Comparison of ENCODE assay signal across 12 cellular contexts in the genomic region with DNA sequence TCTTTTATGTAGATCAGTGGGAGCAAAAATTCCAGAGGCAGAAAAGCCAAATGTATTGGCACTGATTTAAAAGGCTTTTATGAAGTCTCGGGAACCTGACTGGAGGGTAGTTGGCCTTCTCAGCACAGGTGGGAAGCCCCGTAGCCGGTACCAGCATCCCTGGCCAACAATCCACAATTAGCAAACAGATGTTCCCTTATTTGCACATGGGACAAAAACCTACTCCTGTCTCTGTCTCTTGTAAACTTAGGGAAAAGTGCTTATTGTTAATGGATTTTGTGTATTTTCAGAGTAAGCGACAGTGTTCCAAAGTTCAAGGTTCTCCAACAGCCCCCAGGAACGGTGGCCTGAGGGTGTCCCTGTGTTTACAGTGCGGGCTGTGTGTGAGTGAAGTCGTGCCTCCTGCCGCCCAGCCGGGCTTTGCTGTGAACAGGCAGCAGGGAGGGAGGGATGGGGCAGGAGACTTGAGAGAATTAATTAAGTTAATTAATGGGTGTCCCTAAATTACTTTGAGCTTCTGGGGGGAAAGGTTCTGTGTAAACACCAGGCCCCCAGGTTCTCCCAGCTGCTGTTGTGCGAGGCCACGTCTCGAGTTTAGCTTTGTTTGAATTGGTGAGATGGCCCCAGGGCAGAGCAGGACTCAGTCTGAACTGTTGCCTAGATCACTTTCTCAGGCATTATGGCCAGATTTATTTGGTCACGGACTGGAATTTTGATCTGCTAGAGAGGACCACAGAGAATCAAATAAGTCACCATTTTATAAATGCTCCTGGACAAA. TPM values are rescaled to one million over a fixed set of nuclear protein-coding genes. Genes with fewer than 3 reads are reported as not detected.
DNase-seq lines count a peak whose midpoint lies in the region; ATAC-seq and TF ChIP-seq lines count a peak whose summit lies in the region.
"Had no signal": no experiment of that assay in that cellular context is flagged by ENCODE, and none has a peak within 500 bp of the region (broad histone marks: within the 10 kb centered on the region; RNA-seq: fewer than 3 reads in every experiment).

No MANE protein-coding gene starts in this region.

- 52 to 70% methylated on average over 8 to 10 of the region's 13 CpGs for WGBS in mesodermal cell (ENCODE audit: insufficient coverage in 2 of 2), 2 experiments

- H3K27me3 ChIP-seq in CD4-positive, CD25-positive, alpha-beta regulatory T cell (ENCODE audit: control insufficient read depth, insufficient read depth, low read length) = no peaks in the 10 kb centered on the region

- peaks cover 51% of the 10 kb centered on the region for H3K4me1 ChIP-seq in CD4-positive, CD25-positive, alpha-beta regulatory T cell (ENCODE audit: control insufficient read depth, insufficient read depth, low read length, poor library complexity, severe bottlenecking)
- peaks cover 25% of the 10 kb centered on the region for H3K4me1 ChIP-seq in mesodermal cell (ENCODE audit: control insufficient read depth, insufficient read depth, low read length, poor library complexity, severe bottlenecking)

- peak overlapping the region in 2 of 3 donors; percentile 52 to 58 for H3K27ac Mint-ChIP-seq in CD4-positive, CD25-positive, alpha-beta regulatory T cell
- no peak overlapping the region for H3K27ac Mint-ChIP-seq in activated T-helper 17 cell treated with anti-CD3 and anti-CD28 coated beads, Interleukin-2, amount 50 U/mL, for 72 hours
- peak overlapping the region in 3 of 10 donors; percentile 8 to 50 (median 46) for H3K27ac Mint-ChIP-seq in naive thymus-derived CD8-positive, alpha-beta T cell
- H3K27ac Mint-ChIP-seq in glutamatergic neuron (ENCODE audit: unreplicated experiment) = no peak overlapping the region

- CTCF ChIA-PET in HEK293T (lab: Yijun Ruan, JAX) = interaction anchor here (1.6 kb wide), 1 partner anchor 87 kb away, joined by 3 read pairs; no protein-coding TSS in a partner anchor

- TF ChIP-seq CTCF in glutamatergic neuron (IDR thresholded peaks at IDR 0.05; ENCODE audit: partially characterized antibody, unreplicated experiment) = no peak

- H3K9me3 ChIP-seq in CD4-positive, CD25-positive, alpha-beta regulatory T cell (ENCODE audit: control insufficient read depth in 2 of 2, low read length in 2 of 2) = no peaks in the 10 kb centered on the region
- H3K9me3 ChIP-seq in mesodermal cell (ENCODE audit: control insufficient read depth, low read length) = no peaks in the 10 kb centered on the region

- no peak for ATAC-seq in CD4-positive, CD25-positive, alpha-beta regulatory T cell (ENCODE audit: low read depth in 2 of 2)
- ATAC-seq in activated T-helper 17 cell treated with anti-CD3 and anti-CD28 coated beads, Interleukin-2, amount 50 U/mL, for 72 hours (replicated peaks) = no peak
- no peak for ATAC-seq in GM21360 (IDR thresholded peaks at IDR 0.05; ENCODE audit: unreplicated experiment)
- ATAC-seq in naive thymus-derived CD8-positive, alpha-beta T cell = no peak
- ATAC-seq: activated T-cell treated with anti-CD3 and anti-CD28 coated beads, Interleukin-2, amount 50 U/mL, for 4 hours had no signal

- H3K36me3 ChIP-seq in CD4-positive, CD25-positive, alpha-beta regulatory T cell (ENCODE audit: control insufficient read depth, insufficient read depth, low read length) = no peaks in the 10 kb centered on the region
- H3K36me3 ChIP-seq in mesodermal cell (ENCODE audit: control insufficient read depth, insufficient read depth, low read length) = no peaks in the 10 kb centered on the region

- no peaks in the 10 kb centered on the region for H3K27me3 Mint-ChIP-seq in CD4-positive, CD25-positive, alpha-beta regulatory T cell
- no peaks in the 10 kb centered on the region for H3K27me3 Mint-ChIP-seq in activated T-helper 17 cell treated with anti-CD3 and anti-CD28 coated beads, Interleukin-2, amount 50 U/mL, for 72 hours
- peaks cover 0 to 2% (median 0%) of the 10 kb centered on the region in 5 donors for H3K27me3 Mint-ChIP-seq in naive thymus-derived CD8-positive, alpha-beta T cell
- peaks cover 6% of the 10 kb centered on the region for H3K27me3 Mint-ChIP-seq in glutamatergic neuron (ENCODE audit: unreplicated experiment)
- H3K27me3 Mint-ChIP-seq: naive B cell had no signal

- POLR2A ChIA-PET in HEK293T (lab: Yijun Ruan, JAX) = interaction anchor here (1.1 kb wide), 1 partner anchor 42 kb away, joined by 4 read pairs; no protein-coding TSS in a partner anchor
- POLR2A ChIA-PET in naive thymus-derived CD8-positive, alpha-beta T cell (lab: Charles Lee) = interaction anchor here (0.6 kb wide), 1 partner anchor 665 kb away, joined by 5 read pairs; no protein-coding TSS in a partner anchor

- H3K4me3 ChIP-seq in CD4-positive, CD25-positive, alpha-beta regulatory T cell (ENCODE audit: low read depth, low read length) = no peak overlapping the region
- H3K4me3 ChIP-seq in mesodermal cell (ENCODE audit: extremely low read depth, insufficient read depth, low read length, poor library complexity, severe bottlenecking) = no peak overlapping the region

- DNase-seq in CD4-positive, CD25-positive, alpha-beta regulatory T cell = no peak
- DNase-seq in HEK293T (ENCODE audit: extremely low spot score) (no peak), globus pallidus (ENCODE audit: low spot score) (no peak), glutamatergic neuron (no peak)
- DNase-seq in naive thymus-derived CD8-positive, alpha-beta T cell = no peak
- DNase-seq: activated T-cell treated with anti-CD3 and anti-CD28 coated beads, Interleukin-2, amount 50 U/mL, for 4 hours; naive B cell; SIG-M5 had no signal

- H3K9me3 Mint-ChIP-seq in CD4-positive, CD25-positive, alpha-beta regulatory T cell = no peaks in the 10 kb centered on the region
- no peaks in the 10 kb centered on the region for H3K9me3 Mint-ChIP-seq in activated T-helper 17 cell treated with anti-CD3 and anti-CD28 coated beads, Interleukin-2, amount 50 U/mL, for 72 hours
- H3K9me3 Mint-ChIP-seq in naive thymus-derived CD8-positive, alpha-beta T cell = no peaks in the 10 kb centered on the region
- H3K9me3 Mint-ChIP-seq in glutamatergic neuron (ENCODE audit: unreplicated experiment) = peaks cover 6% of the 10 kb centered on the region
- H3K9me3 Mint-ChIP-seq: activated T-cell treated with anti-CD3 and anti-CD28 coated beads, Interleukin-2, amount 50 U/mL, for 4 hours had no signal

- H3K27ac ChIP-seq in CD4-positive, CD25-positive, alpha-beta regulatory T cell (ENCODE audit: insufficient read depth, low read length, poor library complexity, severe bottlenecking) = no peak overlapping the region
- H3K27ac ChIP-seq in mesodermal cell (ENCODE audit: low read depth, low read length, severe bottlenecking) = peak overlapping the region; percentile 54
- H3K27ac ChIP-seq: epithelial cell of prostate had no signal

- no peaks in the 10 kb centered on the region for H3K36me3 Mint-ChIP-seq in CD4-positive, CD25-positive, alpha-beta regulatory T cell
- peaks cover 11% of the 10 kb centered on the region for H3K36me3 Mint-ChIP-seq in activated T-helper 17 cell treated with anti-CD3 and anti-CD28 coated beads, Interleukin-2, amount 50 U/mL, for 72 hours (ENCODE audit: low read depth)
- no peaks in the 10 kb centered on the region for H3K36me3 Mint-ChIP-seq in naive thymus-derived CD8-positive, alpha-beta T cell
- no peaks in the 10 kb centered on the region for H3K36me3 Mint-ChIP-seq in glutamatergic neuron (ENCODE audit: unreplicated experiment)
- H3K36me3 Mint-ChIP-seq: naive B cell had no signal

- H3K4me3 Mint-ChIP-seq in CD4-positive, CD25-positive, alpha-beta regulatory T cell = peak overlapping the region in 1 of 4 donors; percentile 71
- peak overlapping the region; percentile 87 for H3K4me3 Mint-ChIP-seq in activated T-helper 17 cell treated with anti-CD3 and anti-CD28 coated beads, Interleukin-2, amount 50 U/mL, for 72 hours
- peak overlapping the region in 5 of 10 donors; percentile 4 to 80 (median 68) for H3K4me3 Mint-ChIP-seq in naive thymus-derived CD8-positive, alpha-beta T cell
- no peak overlapping the region for H3K4me3 Mint-ChIP-seq in glutamatergic neuron (ENCODE audit: unreplicated experiment)

- H3K4me1 Mint-ChIP-seq in CD4-positive, CD25-positive, alpha-beta regulatory T cell = peaks cover 10 to 58% (median 26%) of the 10 kb centered on the region in 4 donors
- H3K4me1 Mint-ChIP-seq in activated T-helper 17 cell treated with anti-CD3 and anti-CD28 coated beads, Interleukin-2, amount 50 U/mL, for 72 hours = peaks cover 12% of the 10 kb centered on the region
- H3K4me1 Mint-ChIP-seq in naive thymus-derived CD8-positive, alpha-beta T cell = peaks cover 15 to 70% (median 63%) of the 10 kb centered on the region in 4 donors
- H3K4me1 Mint-ChIP-seq in glutamatergic neuron (ENCODE audit: low read depth, unreplicated experiment) = peaks cover 13% of the 10 kb centered on the region

TF ChIP-seq in HEK293T, 16 proteins besides CTCF, POLR2A, EP300 and RAD21:
- TF ChIP-seq FOXM1 (IDR thresholded peaks at IDR 0.05; ENCODE audit: borderline replicate concordance) (no peak), CTBP1 (IDR thresholded peaks at IDR 0.05; ENCODE audit: borderline replicate concordance) (no peak), L3MBTL2 (conservative IDR thresholded peaks at IDR 0.05) (0 out of 2 replicates have a peak, but pooled peaks have one; percentile 8), FOXK2 (IDR thresholded peaks at IDR 0.05) (no peak), NFRKB (IDR thresholded peaks at IDR 0.05) (no peak), SUZ12 (IDR thresholded peaks at IDR 0.05) (no peak), TARDBP (IDR thresholded peaks at IDR 0.05) (no peak), HDGF (IDR thresholded peaks at IDR 0.05; ENCODE audit: borderline replicate concordance) (peak; percentile 22; the same call in 1 of the 2 replicates), BHLHE40 (IDR thresholded peaks at IDR 0.05; ENCODE audit: borderline replicate concordance) (no peak), LEF1 (IDR thresholded peaks at IDR 0.05; ENCODE audit: borderline replicate concordance) (no peak)

RNA-seq across cellular contexts. Expression of a gene that starts 3.9 kb away (rescaled TPM):
- 46.3 TPM for total RNA-seq in CD4-positive, CD25-positive, alpha-beta regulatory T cell
- 10 to 100 TPM in 2 of 4 donors, 1 to 10 TPM in 2; 6.4 to 12.4 (median 8.6) TPM for polyA plus RNA-seq in CD4-positive, CD25-positive, alpha-beta regulatory T cell
- total RNA-seq in activated T-helper 17 cell treated with anti-CD3 and anti-CD28 coated beads, Interleukin-2, amount 50 U/mL, for 72 hours = 10 to 100 TPM; 28.0 to 32.0 TPM
- polyA plus RNA-seq in mesodermal cell (2013, experiment 1 of 2) = 12.6 TPM
- polyA plus RNA-seq in mesodermal cell (2013, experiment 2 of 2) = 9.9 TPM
- total RNA-seq in naive thymus-derived CD8-positive, alpha-beta T cell = 10 to 100 TPM; 15.7 to 16.3 TPM
- 1 to 10 TPM; 5.2 to 8.5 (median 8.2) TPM for polyA plus RNA-seq in naive thymus-derived CD8-positive, alpha-beta T cell
- total RNA-seq in glutamatergic neuron (ENCODE audit: unreplicated experiment) = 2.4 TPM

Comparison
In these comparisons a context has a peak if more than half of its experiments do, and no peak if none do; other contexts are left out.
1. H3K27ac Mint-ChIP-seq: peak in CD4-positive, CD25-positive, alpha-beta regulatory T cell (2 of 3); none in activated T-helper 17 cell treated with anti-CD3 and anti-CD28 coated beads, Interleukin-2, amount 50 U/mL, for 72 hours (single experiment) and glutamatergic neuron (single experiment).